Comparison of ENCODE assay signal across 10 cellular contexts in genomic region chr9:134944351-134944802, GRCh38. TPM values are rescaled to one million over a fixed set of nuclear protein-coding genes. Genes with fewer than 3 reads are reported as not detected.
A peak's percentile ranks its signal among the peaks of the same experiment; 100 is the strongest.
DNase-seq lines count a peak whose midpoint lies in the region; ATAC-seq and TF ChIP-seq lines count a peak whose summit lies in the region.
"Had no signal": no experiment of that assay in that cellular context is flagged by ENCODE, and none has a peak within 500 bp of the region (broad histone marks: within the 10 kb centered on the region; RNA-seq: fewer than 3 reads in every experiment).

No MANE protein-coding gene starts in this region.

- H2AFZ ChIP-seq in neural progenitor cell (replicated peaks): peak overlapping the region; percentile 17

- no peaks in the 10 kb centered on the region for H3K79me2 ChIP-seq in neural progenitor cell (ENCODE audit: low read depth)

- peaks cover 38% of the 10 kb centered on the region for H3K4me1 Mint-ChIP-seq in neural progenitor cell
- H3K4me1 Mint-ChIP-seq: activated naive CD4-positive, alpha-beta T cell treated with anti-CD3 and anti-CD28 coated beads, Interleukin-2, amount 50 U/mL, for 24 hours; CD4-positive, alpha-beta memory T cell had no signal

- H3K36me3 ChIP-seq in gastroesophageal sphincter (no peaks in the 10 kb centered on the region), neural progenitor cell (no peaks in the 10 kb centered on the region)

- H3K27ac ChIP-seq in gastroesophageal sphincter (peak overlapping the region in 3 of 4 donors; percentile 17 to 34 (median 19)), neural progenitor cell (peak overlapping the region; percentile 10)

- H3K9me3 ChIP-seq in gastroesophageal sphincter: no peaks in the 10 kb centered on the region
- H3K9me3 ChIP-seq in neural progenitor cell (ENCODE audit: low read depth): no peaks in the 10 kb centered on the region

- H3K9me3 Mint-ChIP-seq in neural progenitor cell: no peaks in the 10 kb centered on the region
- H3K9me3 Mint-ChIP-seq: activated naive CD4-positive, alpha-beta T cell treated with anti-CD3 and anti-CD28 coated beads, Interleukin-2, amount 50 U/mL, for 24 hours; CD4-positive, alpha-beta memory T cell had no signal

- no peak for TF ChIP-seq POLR2A in gastroesophageal sphincter (IDR thresholded peaks at IDR 0.05)

- WGBS in gastroesophageal sphincter (ENCODE audit: low coverage in 1 of 2), 2 donors: 0 to 15% methylated on average over 5 to 8 of the region's 14 CpGs

- H3K9ac ChIP-seq in neural progenitor cell: no peak overlapping the region

- H3K4me3 ChIP-seq in gastroesophageal sphincter (no peak overlapping the region), neural progenitor cell (no peak overlapping the region)

- H3K4me1 ChIP-seq in gastroesophageal sphincter: peaks cover 0 to 36% (median 14%) of the 10 kb centered on the region in 3 donors
- H3K4me1 ChIP-seq in neural progenitor cell: peaks cover 23% of the 10 kb centered on the region

- H3K27me3 ChIP-seq in gastroesophageal sphincter: peaks cover 87% of the 10 kb centered on the region
- H3K27me3 ChIP-seq in neural progenitor cell: no peaks in the 10 kb centered on the region

- no peaks in the 10 kb centered on the region for H4K20me1 ChIP-seq in neural progenitor cell (ENCODE audit: low read depth)

- H3K4me2 ChIP-seq in neural progenitor cell: peak overlapping the region; percentile 63

- peaks cover 6% of the 10 kb centered on the region for H3K27me3 Mint-ChIP-seq in neural progenitor cell (ENCODE audit: insufficient read depth, low read depth)
- H3K27me3 Mint-ChIP-seq: activated naive CD4-positive, alpha-beta T cell treated with anti-CD3 and anti-CD28 coated beads, Interleukin-2, amount 50 U/mL, for 24 hours had no signal

- DNase-seq in DMS79 (lab: John Stamatoyannopoulos, UW) (peak; percentile 12), NCI-H524 (lab: John Stamatoyannopoulos, UW) (peak; percentile 84 to 97), neural progenitor cell (ENCODE audit: low spot score) (peak; percentile 92), ACHN (no peak), HT-29 (ENCODE audit: low spot score) (no peak)
- DNase-seq: CD4-positive, alpha-beta memory T cell had no signal

- peak overlapping the region; percentile 94 for H3K27ac Mint-ChIP-seq in neural progenitor cell
- H3K27ac Mint-ChIP-seq: activated naive CD4-positive, alpha-beta T cell treated with anti-CD3 and anti-CD28 coated beads, Interleukin-2, amount 50 U/mL, for 24 hours; CD4-positive, alpha-beta memory T cell had no signal

- TF ChIP-seq CTCF in gastroesophageal sphincter (IDR thresholded peaks at IDR 0.05): no peak
- TF ChIP-seq CTCF in neural progenitor cell (IDR thresholded peaks at IDR 0.05): no peak

- peaks cover 21% of the 10 kb centered on the region for H3F3A ChIP-seq in neural progenitor cell (ENCODE audit: low read depth)

- no peaks in the 10 kb centered on the region for H3K36me3 Mint-ChIP-seq in neural progenitor cell
- H3K36me3 Mint-ChIP-seq: activated naive CD4-positive, alpha-beta T cell treated with anti-CD3 and anti-CD28 coated beads, Interleukin-2, amount 50 U/mL, for 24 hours; CD4-positive, alpha-beta memory T cell had no signal

- H3K4me3 Mint-ChIP-seq in neural progenitor cell: peak overlapping the region; percentile 16
- H3K4me3 Mint-ChIP-seq: activated naive CD4-positive, alpha-beta T cell treated with anti-CD3 and anti-CD28 coated beads, Interleukin-2, amount 50 U/mL, for 24 hours; CD4-positive, alpha-beta memory T cell had no signal

- ATAC-seq in gastroesophageal sphincter (peak; percentile 84), HG02885 (IDR thresholded peaks at IDR 0.05; ENCODE audit: poor library complexity, unreplicated experiment) (no peak), GM19023 (IDR thresholded peaks at IDR 0.05; ENCODE audit: unreplicated experiment) (no peak)

- no peak for TF ChIP-seq EP300 in gastroesophageal sphincter (IDR thresholded peaks at IDR 0.05)

- in situ Hi-C loops in ACHN (cut with HindIII; ENCODE audit: low pct_ligation_motif_present, low pct_unique_long_range_greater_than_20kb, low sequenced_read_pairs): no loop called here

RNA-seq across cellular contexts. Expression of gene FCN1, which starts 26.7 kb away (rescaled TPM):
- total RNA-seq in gastroesophageal sphincter (1 to 10 TPM in 3 of 4 donors, under 1 TPM in 1; 0.31 to 9.4 (median 3.2) TPM), neural progenitor cell (ENCODE audit: low replicate concordance) (not detected in 2 replicates)
- total RNA-seq in HT-29 (2014; rRNA removed; shearing (Covaris generic)): not detected in 2 replicates

Comparison
In these comparisons a context has a peak if more than half of its experiments do, and no peak if none do; other contexts are left out.
1. DNase-seq: peak in DMS79 (single experiment), NCI-H524 (2 of 2) and neural progenitor cell (single experiment); none in ACHN (single experiment) and HT-29 (single experiment).